Comparison of ENCODE assay signal across 1 cellular context in the genomic region with DNA sequence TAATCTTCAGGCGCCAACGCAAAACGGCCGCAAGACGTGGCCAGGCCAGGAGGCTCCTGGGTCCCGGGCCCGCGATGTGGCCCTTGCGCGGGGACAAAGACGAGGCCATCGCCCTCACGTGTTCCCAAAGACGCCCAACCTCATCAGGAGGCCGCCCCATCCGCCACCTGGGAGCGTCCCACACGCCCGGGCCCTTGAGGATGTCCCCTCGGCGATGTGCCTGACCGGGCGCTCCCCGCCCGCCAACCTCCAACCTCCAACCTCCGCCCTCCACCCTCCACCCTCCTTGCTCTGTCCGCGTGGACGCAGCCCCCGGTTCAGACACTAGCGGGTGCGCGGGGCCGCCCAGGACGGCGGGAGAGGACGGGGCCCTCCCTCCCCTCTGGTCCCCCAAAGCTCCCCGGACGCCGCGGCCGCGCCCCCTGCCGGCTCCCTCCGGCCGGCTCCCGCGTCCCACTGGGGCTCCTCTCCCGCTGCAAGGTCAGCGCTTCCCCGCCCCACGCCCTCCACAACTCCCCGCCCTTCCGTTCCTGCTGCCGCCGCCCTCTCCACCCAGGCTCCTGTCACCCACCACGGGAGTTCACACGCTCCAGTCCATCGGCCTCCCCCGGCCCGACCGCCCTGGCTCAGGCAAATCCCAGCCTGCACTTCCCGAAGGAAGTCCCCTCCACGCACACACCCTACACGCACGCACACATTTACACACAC.
TF ChIP-seq lines count a peak whose summit lies in the region.

No MANE protein-coding gene starts in this region.

TF ChIP-seq in HCT116, 20 proteins besides CTCF, POLR2A, EP300 and RAD21 (continued from another document):
- TF ChIP-seq, protein P1, sequence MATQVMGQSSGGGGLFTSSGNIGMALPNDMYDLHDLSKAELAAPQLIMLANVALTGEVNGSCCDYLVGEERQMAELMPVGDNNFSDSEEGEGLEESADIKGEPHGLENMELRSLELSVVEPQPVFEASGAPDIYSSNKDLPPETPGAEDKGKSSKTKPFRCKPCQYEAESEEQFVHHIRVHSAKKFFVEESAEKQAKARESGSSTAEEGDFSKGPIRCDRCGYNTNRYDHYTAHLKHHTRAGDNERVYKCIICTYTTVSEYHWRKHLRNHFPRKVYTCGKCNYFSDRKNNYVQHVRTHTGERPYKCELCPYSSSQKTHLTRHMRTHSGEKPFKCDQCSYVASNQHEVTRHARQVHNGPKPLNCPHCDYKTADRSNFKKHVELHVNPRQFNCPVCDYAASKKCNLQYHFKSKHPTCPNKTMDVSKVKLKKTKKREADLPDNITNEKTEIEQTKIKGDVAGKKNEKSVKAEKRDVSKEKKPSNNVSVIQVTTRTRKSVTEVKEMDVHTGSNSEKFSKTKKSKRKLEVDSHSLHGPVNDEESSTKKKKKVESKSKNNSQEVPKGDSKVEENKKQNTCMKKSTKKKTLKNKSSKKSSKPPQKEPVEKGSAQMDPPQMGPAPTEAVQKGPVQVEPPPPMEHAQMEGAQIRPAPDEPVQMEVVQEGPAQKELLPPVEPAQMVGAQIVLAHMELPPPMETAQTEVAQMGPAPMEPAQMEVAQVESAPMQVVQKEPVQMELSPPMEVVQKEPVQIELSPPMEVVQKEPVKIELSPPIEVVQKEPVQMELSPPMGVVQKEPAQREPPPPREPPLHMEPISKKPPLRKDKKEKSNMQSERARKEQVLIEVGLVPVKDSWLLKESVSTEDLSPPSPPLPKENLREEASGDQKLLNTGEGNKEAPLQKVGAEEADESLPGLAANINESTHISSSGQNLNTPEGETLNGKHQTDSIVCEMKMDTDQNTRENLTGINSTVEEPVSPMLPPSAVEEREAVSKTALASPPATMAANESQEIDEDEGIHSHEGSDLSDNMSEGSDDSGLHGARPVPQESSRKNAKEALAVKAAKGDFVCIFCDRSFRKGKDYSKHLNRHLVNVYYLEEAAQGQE (IDR thresholded peaks at IDR 0.05; ENCODE audit: low read depth), result no peak
- no peak for TF ChIP-seq POLR2AphosphoS5 (IDR thresholded peaks at IDR 0.05; ENCODE audit: low read depth, low read length)
- no peak for TF ChIP-seq EZH2 (IDR thresholded peaks at IDR 0.05)
- no peak for TF ChIP-seq SIN3A (IDR thresholded peaks at IDR 0.05; ENCODE audit: low read depth)
- TF ChIP-seq ATF3 (IDR thresholded peaks at IDR 0.05), result no peak
- TF ChIP-seq SRF (IDR thresholded peaks at IDR 0.05; ENCODE audit: low read depth), result no peak
- TF ChIP-seq ZBTB33 (IDR thresholded peaks at IDR 0.05; ENCODE audit: extremely low read depth, insufficient replicate concordance, low read length), result no peak
- TF ChIP-seq FOSL1 (IDR thresholded peaks at IDR 0.05; ENCODE audit: low read depth), result no peak
- TF ChIP-seq SP1 (IDR thresholded peaks at IDR 0.05; ENCODE audit: low read depth), result no peak
- no peak for TF ChIP-seq EGR1 (IDR thresholded peaks at IDR 0.05; ENCODE audit: low read depth)
- no peak for TF ChIP-seq ELF1 (IDR thresholded peaks at IDR 0.05; ENCODE audit: borderline replicate concordance, low read depth)
- no peak for TF ChIP-seq EZH2phosphoT487 (IDR thresholded peaks at IDR 0.05; ENCODE audit: borderline replicate concordance)
